ENCODE assay signal across 11 cellular contexts in the genomic region with DNA sequence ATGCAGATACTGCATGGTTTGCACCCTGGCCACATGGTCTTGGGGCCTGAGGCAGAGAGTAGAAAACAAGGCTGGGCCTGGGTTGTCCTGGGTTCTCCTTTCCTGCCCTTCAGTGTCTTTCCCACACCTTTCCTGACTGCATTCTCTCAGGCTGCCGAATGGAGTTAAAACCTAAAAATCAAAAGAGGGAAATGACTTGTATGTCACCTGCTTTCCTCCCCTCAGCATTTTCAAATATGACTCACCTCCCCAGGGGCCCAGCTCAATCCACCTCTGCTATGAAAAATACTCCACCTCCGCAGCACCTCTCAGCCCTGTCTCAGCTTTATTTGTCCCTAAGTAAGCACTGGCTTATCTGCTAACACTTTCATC.
DNase-seq lines count a peak whose midpoint lies in the region; ATAC-seq, FAIRE-seq and TF ChIP-seq lines count a peak whose summit lies in the region.
"Had no signal": no experiment of that assay in that cellular context is flagged by ENCODE, and none has a peak within 500 bp of the region (broad histone marks: within the 10 kb centered on the region; RNA-seq: fewer than 3 reads in every experiment).

No MANE protein-coding gene starts in this region.

- TF ChIP-seq POLR2A in GM12878 (IDR thresholded peaks at IDR 0.05; ENCODE audit: low read depth, low read length) (no peak; the same call in 1 of the 2 replicates), stomach (IDR thresholded peaks at IDR 0.05) (no peak)

- TF ChIP-seq EP300 in GM12878 (IDR thresholded peaks at IDR 0.05; ENCODE audit: borderline replicate concordance in 1 of 2, control insufficient read depth in 1 of 2, low read depth in 2 of 2, low read length in 2 of 2) (peak; percentile 68 to 90; a peak in 3 of 4 replicates), stomach (IDR thresholded peaks at IDR 0.05) (no peak)

- no peak overlapping the region for H3K9ac ChIP-seq in GM12878 (ENCODE audit: control insufficient read depth, insufficient read depth, low read length)

- 3% methylated on average over 2 of the region's 2 CpGs for WGBS in GM12878 (ENCODE audit: insufficient coverage, insufficient replicate concordance, low lambda C conversion rate, missing lambda C conversion rate)
- WGBS in stomach, 5 donors = 26 to 41% (median 32%) methylated on average over 2 of the region's 2 CpGs

- DNase-seq in GM12878 (ENCODE audit: low read depth, low spot score) = peak; percentile 48
- DNase-seq in NCI-H2196 (lab: John Stamatoyannopoulos, UW; ENCODE audit: unreplicated experiment) = no peak
- no peak for DNase-seq in stomach
- DNase-seq in cardiac septum (ENCODE audit: low spot score) = no peak
- no peak for DNase-seq in activated gamma-delta T cell treated with Interleukin-2 at 50 U/mL for 16 hours
- DNase-seq: nephron progenitor cell had no signal

- SMC1A ChIA-PET in GM12878 (lab: Charles Lee; ENCODE audit: uncharacterized antibody, unreplicated experiment) = interaction anchor here (1.0 to 1.7 kb wide), 4 partner anchors 13 to 345 kb away, joined by 3 to 6 read pairs (median 4); no protein-coding TSS in a partner anchor

- intact Hi-C loops in GM12878 (cut with micrococcal nuclease; ENCODE audit: unreplicated experiment) (loop anchor here (10.0 kb wide), 1 partner anchor 739 kb away; no protein-coding TSS in a partner anchor), stomach (cut with DNase I; ENCODE audit: low total_unique reads) (no loop called here), cardiac septum (cut with DNase I) (no loop called here)

- peak overlapping the region; percentile 12; the same call in 1 of the 2 replicates for H3K4me2 ChIP-seq in GM12878 (ENCODE audit: control insufficient read depth, insufficient read depth)

- H3K36me3 ChIP-seq in GM12878 (ENCODE audit: control insufficient read depth in 2 of 2, insufficient read depth in 2 of 2, low read length in 1 of 2) (no peaks in the 10 kb centered on the region), stomach (no peaks in the 10 kb centered on the region)

- peak; percentile 69 for ATAC-seq in GM18519 (IDR thresholded peaks at IDR 0.05; ENCODE audit: low FRiP score, unreplicated experiment)
- ATAC-seq in GM21447 (IDR thresholded peaks at IDR 0.05; ENCODE audit: unreplicated experiment) = peak; percentile 76
- ATAC-seq in HG03175 (IDR thresholded peaks at IDR 0.05; ENCODE audit: unreplicated experiment) = peak; percentile 88
- ATAC-seq in GM12878 = peak; percentile 94

- no peak for TF ChIP-seq RAD21 in GM12878 (IDR thresholded peaks at IDR 0.05; ENCODE audit: insufficient read depth, low read depth, low read length)

- no peaks in the 10 kb centered on the region for H3K9me3 ChIP-seq in GM12878 (replicated peaks; ENCODE audit: control insufficient read depth, insufficient read depth, low read length)
- no peaks in the 10 kb centered on the region for H3K9me3 ChIP-seq in stomach

- H3K4me3 ChIP-seq in GM12878 = no peak overlapping the region
- H3K4me3 ChIP-seq in stomach = no peak overlapping the region

- H4K20me1 ChIP-seq in GM12878 (ENCODE audit: control insufficient read depth, insufficient read depth) = no peaks in the 10 kb centered on the region

- H3K27ac ChIP-seq in GM12878 (ENCODE audit: control insufficient read depth, insufficient read depth) (peak overlapping the region; percentile 5), stomach (no peak overlapping the region)

- peak overlapping the region; percentile 54 for H2AFZ ChIP-seq in GM12878 (ENCODE audit: control insufficient read depth, low read depth, low read length)

- H3K79me2 ChIP-seq in GM12878 (ENCODE audit: control insufficient read depth, insufficient read depth, low read length) = no peaks in the 10 kb centered on the region

- H3K27me3 ChIP-seq in GM12878 (replicated peaks in 1 of 2; ENCODE audit: control insufficient read depth in 2 of 2, insufficient read depth in 2 of 2, low read length in 1 of 2) (no peaks in the 10 kb centered on the region), stomach (peaks cover 0 to 23% (median 0%) of the 10 kb centered on the region in 3 donors)

- BruUV-seq in GM12878 (replicated peaks; lab: Mats Ljungman, UMichigan) = no TSS peak

- POLR2A ChIA-PET in GM12878 (lab: Charles Lee) = no interaction called here

- RAD21 ChIA-PET in GM12878 (lab: Charles Lee; ENCODE audit: unreplicated experiment) = interaction anchor here (0.7 to 1.8 kb wide), 5 partner anchors 13 to 634 kb away, joined by 3 to 7 read pairs (median 4); no protein-coding TSS in a partner anchor

- TF ChIP-seq CTCF in GM12878 (IDR thresholded peaks at IDR 0.05 in 2 of 3, conservative IDR thresholded peaks at IDR 0.05 in 1 of 3; ENCODE audit: control insufficient read depth in 2 of 3, extremely low read depth in 1 of 3, insufficient read depth in 1 of 3, low read depth in 3 of 3, low read length in 3 of 3) (no peak), stomach (IDR thresholded peaks at IDR 0.05) (no peak)

- FAIRE-seq in GM12878 (lab: Jason Lieb, UNC) = peak; percentile 71
- FAIRE-seq: D721Med, RCC 7860 had no signal

- peaks cover 14% of the 10 kb centered on the region for H3K4me1 ChIP-seq in GM12878 (ENCODE audit: control insufficient read depth, insufficient read depth, low read length)
- no peaks in the 10 kb centered on the region for H3K4me1 ChIP-seq in stomach

- in situ Hi-C loops in GM12878 (cut with MboI) = loop anchor here (25.0 kb wide), 2 partner anchors 1257 to 1732 kb away; no protein-coding TSS in a partner anchor

- CTCF ChIA-PET in GM12878 (lab: Yijun Ruan, JAX) = interaction anchor here (0.6 to 2.0 kb wide), 4 partner anchors 9 to 1369 kb away, joined by 3 to 14 read pairs (median 6); no protein-coding TSS in a partner anchor

TF ChIP-seq in GM12878, 131 proteins besides CTCF, POLR2A, EP300 and RAD21 (continues in another document):
- peak; percentile 91 for TF ChIP-seq RELB (IDR thresholded peaks at IDR 0.05; ENCODE audit: low read depth)
- TF ChIP-seq ASH2L (IDR thresholded peaks at IDR 0.05; ENCODE audit: borderline replicate concordance, low read depth) = peak; percentile 53; the same call in 1 of the 2 replicates
- no peak for TF ChIP-seq ATF3 (IDR thresholded peaks at IDR 0.05; ENCODE audit: borderline replicate concordance, extremely low read depth, low read depth, low read length)
- TF ChIP-seq SRF (IDR thresholded peaks at IDR 0.05; ENCODE audit: low read depth in 2 of 2, low read length in 2 of 2) = 0 out of 4 replicates have a peak, but pooled peaks of 1 of the 2 experiments have one; percentile 23
- TF ChIP-seq EED (IDR thresholded peaks at IDR 0.05; ENCODE audit: low read depth) = peak; percentile 54; the same call in 1 of the 2 replicates
- TF ChIP-seq, protein P1, sequence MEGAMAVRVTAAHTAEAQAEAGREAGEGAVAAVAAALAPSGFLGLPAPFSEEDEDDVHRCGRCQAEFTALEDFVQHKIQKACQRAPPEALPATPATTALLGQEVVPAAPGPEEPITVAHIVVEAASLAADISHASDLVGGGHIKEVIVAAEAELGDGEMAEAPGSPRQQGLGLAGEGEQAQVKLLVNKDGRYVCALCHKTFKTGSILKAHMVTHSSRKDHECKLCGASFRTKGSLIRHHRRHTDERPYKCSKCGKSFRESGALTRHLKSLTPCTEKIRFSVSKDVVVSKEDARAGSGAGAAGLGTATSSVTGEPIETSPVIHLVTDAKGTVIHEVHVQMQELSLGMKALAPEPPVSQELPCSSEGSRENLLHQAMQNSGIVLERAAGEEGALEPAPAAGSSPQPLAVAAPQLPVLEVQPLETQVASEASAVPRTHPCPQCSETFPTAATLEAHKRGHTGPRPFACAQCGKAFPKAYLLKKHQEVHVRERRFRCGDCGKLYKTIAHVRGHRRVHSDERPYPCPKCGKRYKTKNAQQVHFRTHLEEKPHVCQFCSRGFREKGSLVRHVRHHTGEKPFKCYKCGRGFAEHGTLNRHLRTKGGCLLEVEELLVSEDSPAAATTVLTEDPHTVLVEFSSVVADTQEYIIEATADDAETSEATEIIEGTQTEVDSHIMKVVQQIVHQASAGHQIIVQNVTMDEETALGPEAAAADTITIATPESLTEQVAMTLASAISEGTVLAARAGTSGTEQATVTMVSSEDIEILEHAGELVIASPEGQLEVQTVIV (IDR thresholded peaks at IDR 0.05; ENCODE audit: borderline replicate concordance, partially characterized antibody) = no peak
- no peak; the same call in 1 of the 2 replicates for TF ChIP-seq RCOR1 (conservative IDR thresholded peaks at IDR 0.05; ENCODE audit: low read depth, low read length)
